Comparison of ENCODE assay signal across 10 cellular contexts in genomic region chr5:88144219-88145040, GRCh38.
DNase-seq lines count a peak whose midpoint lies in the region; ATAC-seq and TF ChIP-seq lines count a peak whose summit lies in the region.
"Had no signal": no experiment of that assay in that cellular context is flagged by ENCODE, and none has a peak within 500 bp of the region (broad histone marks: within the 10 kb centered on the region; RNA-seq: fewer than 3 reads in every experiment).

No MANE protein-coding gene starts in this region.

- H3K4me1 ChIP-seq in heart left ventricle (peaks cover 0 to 47% (median 24%) of the 10 kb centered on the region in 12 donors), urinary bladder (ENCODE audit: insufficient read depth) (no peaks in the 10 kb centered on the region)

- H3K36me3 ChIP-seq in heart left ventricle, result no peaks in the 10 kb centered on the region
- H3K36me3 ChIP-seq in urinary bladder (ENCODE audit: insufficient read depth), result no peaks in the 10 kb centered on the region

- intact Hi-C loops in heart left ventricle (cut with DNase I), result loop anchor here (5.0 to 10.0 kb wide), 11 partner anchors 123 to 548 kb away; partner anchors contain the start of gene TMEM161B (in 1 of the 10)
- intact Hi-C loops in cardiac septum (cut with DNase I), result loop anchor here (5.0 to 10.0 kb wide), 3 partner anchors 123 to 538 kb away; partner anchors contain the start of gene TMEM161B

- H3K9me3 ChIP-seq in heart left ventricle, result no peaks in the 10 kb centered on the region

- peaks cover 6% of the 10 kb centered on the region for H3K27me3 Mint-ChIP-seq in nephron progenitor cell (ENCODE audit: low read depth, poor library complexity)

- WGBS in heart left ventricle, 4 donors, result 8 to 17% (median 13%) methylated on average over 29 of the region's 29 CpGs
- 14% methylated on average over 29 of the region's 29 CpGs for WGBS in urinary bladder

- H3K36me3 Mint-ChIP-seq in nephron progenitor cell (ENCODE audit: low read depth), result no peaks in the 10 kb centered on the region

- peak overlapping the region in 11 of 12 donors; percentile 15 to 65 (median 55) for H3K4me3 ChIP-seq in heart left ventricle
- peak overlapping the region; percentile 75 for H3K4me3 ChIP-seq in coronary artery
- peak overlapping the region; percentile 11 for H3K4me3 ChIP-seq in urinary bladder (ENCODE audit: low read depth, low read length)

- no peak for TF ChIP-seq POLR2A in heart left ventricle (IDR thresholded peaks at IDR 0.05)

- peaks cover 9 to 90% (median 55%) of the 10 kb centered on the region in 9 donors for H3K27me3 ChIP-seq in heart left ventricle

- DNase-seq in heart left ventricle (no peak), cardiac septum (ENCODE audit: low spot score) (no peak), coronary artery (ENCODE audit: low spot score) (no peak), nephron progenitor cell (peak; percentile 18), GM20000 (ENCODE audit: low spot score) (no peak)
- DNase-seq in central memory CD4-positive, alpha-beta T cell, result no peak
- DNase-seq: NCI-H226 had no signal

- TF ChIP-seq CTCF in heart left ventricle (IDR thresholded peaks at IDR 0.05), result no peak
- no peak for TF ChIP-seq CTCF in coronary artery (IDR thresholded peaks at IDR 0.05)
- TF ChIP-seq CTCF in nephron progenitor cell (IDR thresholded peaks at IDR 0.05), result no peak
- TF ChIP-seq CTCF in GM20000 (IDR thresholded peaks at IDR 0.05; ENCODE audit: extremely low read depth, missing control alignments), result no peak

- no peak overlapping the region for H3K27ac Mint-ChIP-seq in nephron progenitor cell

- ATAC-seq in heart left ventricle (no peak), HG02970 (IDR thresholded peaks at IDR 0.05; ENCODE audit: low FRiP score, unreplicated experiment) (no peak)

- H3K4me1 Mint-ChIP-seq in nephron progenitor cell, result peaks cover 16% of the 10 kb centered on the region

- H3K4me3 Mint-ChIP-seq in nephron progenitor cell, result no peak overlapping the region

- no peaks in the 10 kb centered on the region for H3K9me3 Mint-ChIP-seq in nephron progenitor cell

- H3K27ac ChIP-seq in heart left ventricle, result no peak overlapping the region
- H3K27ac ChIP-seq in coronary artery, result no peak overlapping the region
- no peak overlapping the region for H3K27ac ChIP-seq in urinary bladder (ENCODE audit: low read depth)
- H3K27ac ChIP-seq: KMS-11 had no signal

Comparison
In these comparisons a context has a peak if more than half of its experiments do, and no peak if none do; other contexts are left out.
1. H3K4me3 ChIP-seq: peak in every context shown above with its lines; median percentile 75 in coronary artery; 55 in heart left ventricle; 11 in urinary bladder.